Comparison of ENCODE assay signal across 9 cellular contexts in the genomic region with DNA sequence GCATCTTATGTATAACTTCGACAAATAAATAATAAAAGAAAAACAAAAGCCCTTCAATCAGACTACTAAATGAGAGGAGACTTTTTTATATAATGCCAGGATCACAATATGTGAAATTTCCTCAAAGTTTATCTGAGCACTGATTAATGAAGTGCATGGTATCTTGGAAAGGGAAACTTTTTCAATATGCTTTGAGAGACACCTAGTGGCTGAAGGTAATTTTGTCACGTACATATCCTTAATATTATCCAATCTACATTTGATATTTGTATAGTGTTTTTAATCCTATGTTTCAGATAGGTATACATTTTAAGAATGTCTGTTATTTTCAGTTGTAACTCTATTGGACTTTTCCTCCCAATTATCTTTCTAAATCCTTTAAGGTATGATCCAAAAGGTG.
DNase-seq lines count a peak whose midpoint lies in the region; ATAC-seq, FAIRE-seq and TF ChIP-seq lines count a peak whose summit lies in the region.
"Had no signal": no experiment of that assay in that cellular context is flagged by ENCODE, and none has a peak within 500 bp of the region (broad histone marks: within the 10 kb centered on the region; RNA-seq: fewer than 3 reads in every experiment).

No MANE protein-coding gene starts in this region.

- ATAC-seq in heart left ventricle (no peak), left cardiac atrium (no peak), GM21528 (IDR thresholded peaks at IDR 0.05; ENCODE audit: low FRiP score, unreplicated experiment) (no peak), HG03039 (IDR thresholded peaks at IDR 0.05; ENCODE audit: unreplicated experiment) (no peak)

- no peak for DNase-seq in heart left ventricle
- DNase-seq in left cardiac atrium = no peak
- peak; percentile 56 for DNase-seq in RKO (ENCODE audit: low spot score)
- DNase-seq in frontal cortex (ENCODE audit: low spot score in 2 of 2) = no peak
- DNase-seq in type B pancreatic cell (ENCODE audit: extremely low spot score, unreplicated experiment) = no peak
- DNase-seq in activated CD8-positive, alpha-beta memory T cell treated with anti-CD3 and anti-CD28 coated beads for 24 hours = no peak

- H3K4me1 Mint-ChIP-seq in type B pancreatic cell (ENCODE audit: unreplicated experiment) = no peaks in the 10 kb centered on the region

- H3K9me3 ChIP-seq in heart left ventricle = no peaks in the 10 kb centered on the region

- H3K27ac ChIP-seq in heart left ventricle = no peak overlapping the region

- TF ChIP-seq CTCF in heart left ventricle (IDR thresholded peaks at IDR 0.05) = peak; percentile 31 to 62 (median 42)
- peak; percentile 84 for TF ChIP-seq CTCF in type B pancreatic cell (conservative IDR thresholded peaks at IDR 0.05)

- H3K27ac Mint-ChIP-seq in type B pancreatic cell = no peak overlapping the region
- H3K27ac Mint-ChIP-seq: activated naive CD8-positive, alpha-beta T cell had no signal

- peaks cover 0 to 5% (median 0%) of the 10 kb centered on the region in 9 donors for H3K27me3 ChIP-seq in heart left ventricle

- H3K36me3 Mint-ChIP-seq in type B pancreatic cell = no peaks in the 10 kb centered on the region
- H3K36me3 Mint-ChIP-seq: activated naive CD8-positive, alpha-beta T cell had no signal

- no peaks in the 10 kb centered on the region for H3K9me3 Mint-ChIP-seq in type B pancreatic cell

- 5 to 12% (median 9%) methylated on average over 2 of the region's 2 CpGs for WGBS in heart left ventricle, 4 donors

- no peaks in the 10 kb centered on the region for H3K36me3 ChIP-seq in heart left ventricle

- no peak overlapping the region for H3K4me3 ChIP-seq in heart left ventricle

- no peak for TF ChIP-seq POLR2A in heart left ventricle (IDR thresholded peaks at IDR 0.05)

- intact Hi-C loops in heart left ventricle (cut with DNase I) = loop anchor here in 7 of 10 donors (2.0 to 10.0 kb wide), 5 partner anchors 80 to 330 kb away; no protein-coding TSS in a partner anchor
- intact Hi-C loops in left cardiac atrium (cut with DNase I) = loop anchor here in 1 of 2 donors (2.0 kb wide), 1 partner anchor 326 kb away; no protein-coding TSS in a partner anchor

- H3K4me1 ChIP-seq in heart left ventricle = no peaks in the 10 kb centered on the region

- H3K4me3 Mint-ChIP-seq in type B pancreatic cell = no peak overlapping the region
- H3K4me3 Mint-ChIP-seq: activated naive CD8-positive, alpha-beta T cell had no signal

- H3K27me3 Mint-ChIP-seq in type B pancreatic cell = no peaks in the 10 kb centered on the region
- H3K27me3 Mint-ChIP-seq: activated naive CD8-positive, alpha-beta T cell had no signal

- peak; percentile 79 for FAIRE-seq in frontal cortex (lab: Jason Lieb, UNC)
